1 cellular context compared by ENCODE assay signal in genomic region chr19:17687857-17688784, GRCh38.
TF ChIP-seq lines count a peak whose summit lies in the region.

Gene UNC13A, minus strand, starts transcription at chr19:17688354. Its CDS starts 155 bp downstream, at chr19:17688199.

TF ChIP-seq in K562, 482 proteins besides CTCF, POLR2A, EP300 and RAD21 (continued from another document and continues in another):
- TF ChIP-seq REST (CRISPR knock-in tag; IDR thresholded peaks at IDR 0.05; ENCODE audit: low read depth) (peak; percentile 98), HDAC3 (IDR thresholded peaks at IDR 0.05; ENCODE audit: borderline replicate concordance, partially characterized antibody) (no peak), SREBF1 (IDR thresholded peaks at IDR 0.05; ENCODE audit: borderline replicate concordance, low read depth, low read length) (no peak), ZNF133 (CRISPR knock-in tag; IDR thresholded peaks at IDR 0.05) (no peak), NR3C1 (CRISPR knock-in tag; IDR thresholded peaks at IDR 0.05) (peak; percentile 90; the same call in 1 of the 2 replicates), ZNF589 (CRISPR knock-in tag; IDR thresholded peaks at IDR 0.05; ENCODE audit: low read depth) (0 out of 2 replicates have a peak, but pooled peaks have one; percentile 25), SMARCB1 (IDR thresholded peaks at IDR 0.05; ENCODE audit: insufficient read length, low read depth) (no peak), ZMIZ1 (IDR thresholded peaks at IDR 0.05; ENCODE audit: low read depth in 2 of 2, low read length in 2 of 2) (no peak), ELF2 (CRISPR knock-in tag; IDR thresholded peaks at IDR 0.05) (no peak), SIN3A (IDR thresholded peaks at IDR 0.05; ENCODE audit: borderline replicate concordance in 2 of 2, control insufficient read depth in 1 of 2, low read depth in 2 of 2, low read length in 2 of 2) (peak; percentile 67 to 96; a peak in 3 of 4 replicates), CHD4 (IDR thresholded peaks at IDR 0.05; ENCODE audit: insufficient read depth, insufficient replicate concordance, low read depth, low read length, poor library complexity, severe bottlenecking) (no peak), TARDBP (IDR thresholded peaks at IDR 0.05) (no peak), GABPB1 (CRISPR knock-in tag; IDR thresholded peaks at IDR 0.05) (peak; percentile 63; the same call in 1 of the 2 replicates), GMEB1 (CRISPR knock-in tag; IDR thresholded peaks at IDR 0.05) (peak; percentile 74), FOXP4 (CRISPR knock-in tag; IDR thresholded peaks at IDR 0.05; ENCODE audit: borderline replicate concordance) (0 out of 2 replicates have a peak, but pooled peaks have one; percentile 64), DMBX1 (CRISPR knock-in tag; IDR thresholded peaks at IDR 0.05; ENCODE audit: borderline replicate concordance) (no peak)
- TF ChIP-seq, protein P1, sequence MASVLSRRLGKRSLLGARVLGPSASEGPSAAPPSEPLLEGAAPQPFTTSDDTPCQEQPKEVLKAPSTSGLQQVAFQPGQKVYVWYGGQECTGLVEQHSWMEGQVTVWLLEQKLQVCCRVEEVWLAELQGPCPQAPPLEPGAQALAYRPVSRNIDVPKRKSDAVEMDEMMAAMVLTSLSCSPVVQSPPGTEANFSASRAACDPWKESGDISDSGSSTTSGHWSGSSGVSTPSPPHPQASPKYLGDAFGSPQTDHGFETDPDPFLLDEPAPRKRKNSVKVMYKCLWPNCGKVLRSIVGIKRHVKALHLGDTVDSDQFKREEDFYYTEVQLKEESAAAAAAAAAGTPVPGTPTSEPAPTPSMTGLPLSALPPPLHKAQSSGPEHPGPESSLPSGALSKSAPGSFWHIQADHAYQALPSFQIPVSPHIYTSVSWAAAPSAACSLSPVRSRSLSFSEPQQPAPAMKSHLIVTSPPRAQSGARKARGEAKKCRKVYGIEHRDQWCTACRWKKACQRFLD (CRISPR knock-in tag; IDR thresholded peaks at IDR 0.05) = 0 out of 2 replicates have a peak, but pooled peaks have one; percentile 54
- TF ChIP-seq, protein P2, sequence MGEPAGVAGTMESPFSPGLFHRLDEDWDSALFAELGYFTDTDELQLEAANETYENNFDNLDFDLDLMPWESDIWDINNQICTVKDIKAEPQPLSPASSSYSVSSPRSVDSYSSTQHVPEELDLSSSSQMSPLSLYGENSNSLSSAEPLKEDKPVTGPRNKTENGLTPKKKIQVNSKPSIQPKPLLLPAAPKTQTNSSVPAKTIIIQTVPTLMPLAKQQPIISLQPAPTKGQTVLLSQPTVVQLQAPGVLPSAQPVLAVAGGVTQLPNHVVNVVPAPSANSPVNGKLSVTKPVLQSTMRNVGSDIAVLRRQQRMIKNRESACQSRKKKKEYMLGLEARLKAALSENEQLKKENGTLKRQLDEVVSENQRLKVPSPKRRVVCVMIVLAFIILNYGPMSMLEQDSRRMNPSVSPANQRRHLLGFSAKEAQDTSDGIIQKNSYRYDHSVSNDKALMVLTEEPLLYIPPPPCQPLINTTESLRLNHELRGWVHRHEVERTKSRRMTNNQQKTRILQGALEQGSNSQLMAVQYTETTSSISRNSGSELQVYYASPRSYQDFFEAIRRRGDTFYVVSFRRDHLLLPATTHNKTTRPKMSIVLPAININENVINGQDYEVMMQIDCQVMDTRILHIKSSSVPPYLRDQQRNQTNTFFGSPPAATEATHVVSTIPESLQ (CRISPR knock-in tag; IDR thresholded peaks at IDR 0.05) = 0 out of 2 replicates have a peak, but pooled peaks have one; percentile 77
- TF ChIP-seq, protein P3, sequence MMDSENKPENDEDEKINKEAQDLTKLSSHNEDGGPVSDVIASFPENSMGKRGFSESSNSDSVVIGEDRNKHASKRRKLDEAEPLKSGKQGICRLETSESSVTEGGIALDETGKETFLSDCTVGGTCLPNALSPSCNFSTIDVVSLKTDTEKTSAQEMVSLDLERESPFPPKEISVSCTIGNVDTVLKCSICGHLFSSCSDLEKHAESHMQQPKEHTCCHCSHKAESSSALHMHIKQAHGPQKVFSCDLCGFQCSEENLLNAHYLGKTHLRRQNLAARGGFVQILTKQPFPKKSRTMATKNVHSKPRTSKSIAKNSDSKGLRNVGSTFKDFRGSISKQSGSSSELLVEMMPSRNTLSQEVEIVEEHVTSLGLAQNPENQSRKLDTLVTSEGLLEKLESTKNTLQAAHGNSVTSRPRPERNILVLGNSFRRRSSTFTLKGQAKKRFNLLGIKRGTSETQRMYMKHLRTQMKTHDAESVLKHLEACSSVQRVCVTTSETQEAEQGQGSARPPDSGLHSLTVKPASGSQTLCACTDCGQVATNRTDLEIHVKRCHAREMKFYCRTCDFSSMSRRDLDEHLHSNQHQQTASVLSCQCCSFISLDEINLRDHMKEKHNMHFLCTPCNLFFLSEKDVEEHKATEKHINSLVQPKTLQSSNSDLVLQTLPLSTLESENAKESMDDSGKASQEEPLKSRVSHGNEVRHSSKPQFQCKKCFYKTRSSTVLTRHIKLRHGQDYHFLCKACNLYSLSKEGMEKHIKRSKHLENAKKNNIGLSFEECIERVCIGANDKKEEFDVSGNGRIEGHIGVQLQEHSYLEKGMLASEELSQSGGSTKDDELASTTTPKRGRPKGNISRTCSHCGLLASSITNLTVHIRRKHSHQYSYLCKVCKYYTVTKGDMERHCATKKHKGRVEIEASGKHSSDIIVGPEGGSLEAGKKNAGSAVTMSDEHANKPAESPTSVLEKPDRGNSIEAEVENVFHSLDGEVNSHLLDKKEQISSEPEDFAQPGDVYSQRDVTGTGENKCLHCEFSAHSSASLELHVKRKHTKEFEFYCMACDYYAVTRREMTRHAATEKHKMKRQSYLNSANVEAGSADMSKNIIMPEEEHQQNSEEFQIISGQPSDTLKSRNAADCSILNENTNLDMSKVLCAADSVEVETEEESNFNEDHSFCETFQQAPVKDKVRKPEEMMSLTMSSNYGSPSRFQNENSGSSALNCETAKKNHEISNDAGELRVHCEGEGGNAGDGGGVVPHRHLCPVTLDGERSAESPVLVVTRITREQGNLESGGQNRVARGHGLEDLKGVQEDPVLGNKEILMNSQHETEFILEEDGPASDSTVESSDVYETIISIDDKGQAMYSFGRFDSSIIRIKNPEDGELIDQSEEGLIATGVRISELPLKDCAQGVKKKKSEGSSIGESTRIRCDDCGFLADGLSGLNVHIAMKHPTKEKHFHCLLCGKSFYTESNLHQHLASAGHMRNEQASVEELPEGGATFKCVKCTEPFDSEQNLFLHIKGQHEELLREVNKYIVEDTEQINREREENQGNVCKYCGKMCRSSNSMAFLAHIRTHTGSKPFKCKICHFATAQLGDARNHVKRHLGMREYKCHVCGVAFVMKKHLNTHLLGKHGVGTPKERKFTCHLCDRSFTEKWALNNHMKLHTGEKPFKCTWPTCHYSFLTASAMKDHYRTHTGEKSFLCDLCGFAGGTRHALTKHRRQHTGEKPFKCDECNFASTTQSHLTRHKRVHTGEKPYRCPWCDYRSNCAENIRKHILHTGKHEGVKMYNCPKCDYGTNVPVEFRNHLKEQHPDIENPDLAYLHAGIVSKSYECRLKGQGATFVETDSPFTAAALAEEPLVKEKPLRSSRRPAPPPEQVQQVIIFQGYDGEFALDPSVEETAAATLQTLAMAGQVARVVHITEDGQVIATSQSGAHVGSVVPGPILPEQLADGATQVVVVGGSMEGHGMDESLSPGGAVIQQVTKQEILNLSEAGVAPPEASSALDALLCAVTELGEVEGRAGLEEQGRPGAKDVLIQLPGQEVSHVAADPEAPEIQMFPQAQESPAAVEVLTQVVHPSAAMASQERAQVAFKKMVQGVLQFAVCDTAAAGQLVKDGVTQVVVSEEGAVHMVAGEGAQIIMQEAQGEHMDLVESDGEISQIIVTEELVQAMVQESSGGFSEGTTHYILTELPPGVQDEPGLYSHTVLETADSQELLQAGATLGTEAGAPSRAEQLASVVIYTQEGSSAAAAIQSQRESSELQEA (IDR thresholded peaks at IDR 0.05; ENCODE audit: low read depth) = no peak
- TF ChIP-seq, protein P4, sequence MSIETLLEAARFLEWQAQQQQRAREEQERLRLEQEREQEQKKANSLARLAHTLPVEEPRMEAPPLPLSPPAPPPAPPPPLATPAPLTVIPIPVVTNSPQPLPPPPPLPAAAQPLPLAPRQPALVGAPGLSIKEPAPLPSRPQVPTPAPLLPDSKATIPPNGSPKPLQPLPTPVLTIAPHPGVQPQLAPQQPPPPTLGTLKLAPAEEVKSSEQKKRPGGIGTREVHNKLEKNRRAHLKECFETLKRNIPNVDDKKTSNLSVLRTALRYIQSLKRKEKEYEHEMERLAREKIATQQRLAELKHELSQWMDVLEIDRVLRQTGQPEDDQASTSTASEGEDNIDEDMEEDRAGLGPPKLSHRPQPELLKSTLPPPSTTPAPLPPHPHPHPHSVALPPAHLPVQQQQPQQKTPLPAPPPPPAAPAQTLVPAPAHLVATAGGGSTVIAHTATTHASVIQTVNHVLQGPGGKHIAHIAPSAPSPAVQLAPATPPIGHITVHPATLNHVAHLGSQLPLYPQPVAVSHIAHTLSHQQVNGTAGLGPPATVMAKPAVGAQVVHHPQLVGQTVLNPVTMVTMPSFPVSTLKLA (conservative IDR thresholded peaks at IDR 0.05) = peak in 1 of 2 experiments; percentile 67; a peak in 2 of 4 replicates
